ENCODE assay signal across 1 cellular context in genomic region chr16:15354846-15355245, GRCh38. TPM values are rescaled to one million over a fixed set of nuclear protein-coding genes. Genes with fewer than 3 reads are reported as not detected.
"Had no signal": no experiment of that assay in that cellular context is flagged by ENCODE, and none has a peak within 500 bp of the region (broad histone marks: within the 10 kb centered on the region; RNA-seq: fewer than 3 reads in every experiment).

No MANE protein-coding gene starts in this region.

RNA-seq across cellular contexts. Expression of gene MPV17L, which starts 40.7 kb away (rescaled TPM):
- total RNA-seq: MCF 10A had no signal
